ENCODE assay signal across 8 cellular contexts in the genomic region with DNA sequence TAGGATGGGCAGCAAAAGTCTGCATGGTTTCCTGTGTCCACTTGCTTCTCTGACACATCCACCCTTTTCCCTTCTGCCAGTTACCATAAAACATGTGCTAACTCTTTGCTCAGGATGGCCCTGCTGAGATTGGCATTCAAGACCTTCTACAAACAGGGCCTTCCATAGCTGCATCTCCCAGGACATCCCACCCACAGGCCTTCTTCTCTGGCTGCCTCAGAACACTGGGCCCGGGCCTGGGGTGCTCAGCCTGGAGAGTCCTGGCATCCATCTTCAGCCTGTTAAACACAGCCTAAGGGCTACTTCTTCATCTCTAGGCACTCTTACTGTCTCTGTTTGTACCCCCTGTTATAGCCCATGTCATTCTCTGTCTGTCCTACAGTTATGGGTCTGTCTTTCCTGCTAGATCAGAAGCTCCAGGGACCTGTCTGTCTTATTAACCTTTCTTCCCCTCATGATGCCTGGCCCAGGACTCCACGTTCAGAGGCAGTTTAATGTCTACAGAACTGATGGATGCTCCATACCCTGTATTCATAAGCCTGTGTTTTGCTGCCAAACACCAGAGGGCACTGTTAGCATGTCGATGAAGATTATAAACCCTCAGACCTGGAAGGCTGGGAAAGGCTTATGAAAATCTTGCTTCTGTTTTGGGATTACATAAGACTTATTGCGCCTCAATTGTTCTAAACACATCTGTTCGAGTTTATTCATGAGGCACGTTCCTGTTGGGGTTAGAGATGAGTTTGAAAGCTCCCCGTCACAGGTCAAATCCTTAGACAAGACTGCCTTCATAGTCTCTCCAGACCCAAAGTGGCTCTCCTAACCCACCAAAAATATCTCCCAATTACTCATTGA. TPM values are rescaled to one million over a fixed set of nuclear protein-coding genes. Genes with fewer than 3 reads are reported as not detected.
DNase-seq lines count a peak whose midpoint lies in the region; ATAC-seq and TF ChIP-seq lines count a peak whose summit lies in the region.

No MANE protein-coding gene starts in this region.

- no peaks in the 10 kb centered on the region for H3K36me3 Mint-ChIP-seq in HFFc6 (ENCODE audit: low read depth)

- no peaks in the 10 kb centered on the region for H3K36me3 ChIP-seq in kidney epithelial cell (ENCODE audit: control insufficient read depth, insufficient read depth, low read length)

- no peak overlapping the region for H3K27ac Mint-ChIP-seq in HFFc6

- peaks cover 3% of the 10 kb centered on the region for H3K27me3 ChIP-seq in kidney epithelial cell (ENCODE audit: control insufficient read depth, insufficient read depth, low read length)

- H3K4me1 Mint-ChIP-seq in HFFc6 (ENCODE audit: low read depth): peaks cover 6% of the 10 kb centered on the region

- DNase-seq in DMS114 treated with DMSO at 0.1 percent for 48 hours (lab: John Stamatoyannopoulos, UW; ENCODE audit: unreplicated experiment): peak; percentile 48
- peak; percentile 74 for DNase-seq in HFFc6
- DNase-seq in RKO (ENCODE audit: low spot score): peak; percentile 78
- peak in 47 of 61 donors; percentile 12 to 85 (median 42) for DNase-seq in caudate nucleus (lab: John Stamatoyannopoulos, UW)
- peak; percentile 38 for DNase-seq in kidney epithelial cell (ENCODE audit: low read depth)
- peak; percentile 42 for DNase-seq in stimulated activated CD8-positive, alpha-beta memory T cell treated with anti-CD3 and anti-CD28 coated beads, Interleukin-4, amount 100 ng/mL, for 48 hours

- H3K4me3 Mint-ChIP-seq in HFFc6: no peak overlapping the region

- peaks cover 14% of the 10 kb centered on the region for H3K27me3 Mint-ChIP-seq in HFFc6 (ENCODE audit: insufficient read depth)

- TF ChIP-seq CTCF in HFFc6 (IDR thresholded peaks at IDR 0.05) (peak; percentile 85), kidney epithelial cell (IDR thresholded peaks at IDR 0.05; ENCODE audit: insufficient read depth, low read length, poor library complexity, severe bottlenecking) (peak; percentile 67)

- ATAC-seq in HG03442 (IDR thresholded peaks at IDR 0.05; ENCODE audit: unreplicated experiment) (no peak), GM21737 (IDR thresholded peaks at IDR 0.05; ENCODE audit: unreplicated experiment) (no peak)

- H3K4me3 ChIP-seq in kidney epithelial cell (ENCODE audit: low read depth, low read length): no peak overlapping the region

- H3K27ac ChIP-seq in caudate nucleus (ENCODE audit: low read depth, low read length): peak overlapping the region; percentile 64

- no peaks in the 10 kb centered on the region for H3K9me3 Mint-ChIP-seq in HFFc6

RNA-seq across cellular contexts. Expression of a gene that starts 16.5 kb away (rescaled TPM):
- total RNA-seq in HFFc6 (2021; fragmentation: NEBNext Ultra II Directional; extraction: Animal tissue kit (Norgen Biotek cat#: 25700)): not detected
- total RNA-seq in kidney epithelial cell: 0.21 TPM in 1 of 2 replicates, not detected in the other

RNA-seq across cellular contexts. Expression of a gene that starts 17.9 kb away (rescaled TPM):
- 1 to 10 TPM; 2.9 to 5.0 (median 4.2) TPM for total RNA-seq in HFFc6 (2021; fragmentation: NEBNext Ultra II Directional; extraction: Animal tissue kit (Norgen Biotek cat#: 25700))
- total RNA-seq in kidney epithelial cell: 3.1 and 3.9 TPM in 2 replicates

RNA-seq across cellular contexts. Expression of a gene that starts 18.6 kb away (rescaled TPM):
- total RNA-seq in HFFc6 (2021; fragmentation: NEBNext Ultra II Directional; extraction: Animal tissue kit (Norgen Biotek cat#: 25700)): 10 to 100 TPM; 58.5 to 72.8 (median 64.1) TPM
- 98.7 and 115 TPM in 2 replicates for total RNA-seq in kidney epithelial cell

RNA-seq across cellular contexts. Expression of a gene that starts 25.5 kb away (rescaled TPM):
- total RNA-seq in HFFc6 (2021; fragmentation: NEBNext Ultra II Directional; extraction: Animal tissue kit (Norgen Biotek cat#: 25700)): under 1 TPM in 4 of 6 experiments, not detected in 2; 0.35 to 0.55 (median 0.53) TPM
- 1.4 and 5.7 TPM in 2 replicates for total RNA-seq in kidney epithelial cell

RNA-seq across cellular contexts. Expression of a gene that starts 27.0 kb away (rescaled TPM):
- 10 to 100 TPM; 46.4 to 62.5 (median 55.8) TPM for total RNA-seq in HFFc6 (2021; fragmentation: NEBNext Ultra II Directional; extraction: Animal tissue kit (Norgen Biotek cat#: 25700))
- 62.5 and 65.4 TPM in 2 replicates for total RNA-seq in kidney epithelial cell
